In genomic region chr14:55954108-55954507, GRCh38 we compare ENCODE assay signal across 8 cellular contexts.
"Had no signal": no experiment of that assay in that cellular context is flagged by ENCODE, and none has a peak within 500 bp of the region (broad histone marks: within the 10 kb centered on the region; RNA-seq: fewer than 3 reads in every experiment).

No MANE protein-coding gene starts in this region.

- H3K9me3 Mint-ChIP-seq: IgD-negative memory B cell had no signal

- H3K27ac Mint-ChIP-seq: IgD-negative memory B cell had no signal

- H3K27ac ChIP-seq: HL-60 had no signal

- ATAC-seq: HepG2 had no signal

- FAIRE-seq: H54, HepG2 had no signal

- H3K4me3 Mint-ChIP-seq: H9, IgD-negative memory B cell had no signal

- DNase-seq: GOT3, H9, HCEC 1CT, KBM-7 had no signal

- H3K4me1 Mint-ChIP-seq: IgD-negative memory B cell had no signal
